In the genomic region with DNA sequence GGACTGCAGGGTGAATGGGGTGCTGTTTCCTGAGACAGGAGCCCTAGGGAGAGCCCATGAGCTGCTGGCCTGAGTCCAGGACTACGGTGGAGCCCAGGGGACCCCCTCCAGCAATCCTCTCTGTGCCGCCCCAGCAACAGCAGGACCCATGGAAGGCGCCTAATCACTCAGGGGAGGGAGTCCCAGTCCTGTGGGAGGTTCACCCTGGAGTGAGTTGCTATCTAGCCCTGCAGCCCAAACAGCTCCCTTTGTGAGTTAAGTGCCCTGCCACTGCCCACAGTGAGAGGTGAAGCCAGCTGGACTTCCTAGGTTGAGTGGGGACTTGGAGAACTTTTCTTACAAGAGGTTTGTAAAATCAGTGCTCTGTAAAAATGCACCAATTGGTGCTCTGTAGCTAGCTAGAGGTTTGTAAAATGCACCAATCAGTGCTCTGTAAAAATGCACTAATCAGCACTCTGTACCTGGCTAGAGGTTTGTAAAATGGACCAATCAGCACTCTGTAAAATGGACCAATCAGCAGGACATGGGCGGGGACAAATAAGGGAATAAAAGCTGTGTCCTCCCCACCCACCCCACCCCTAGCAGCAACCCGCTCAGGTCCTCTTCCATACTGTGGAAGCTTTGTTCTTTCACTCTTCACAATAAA, we compare ENCODE assay signal across 7 cellular contexts.
A peak's percentile ranks its signal among the peaks of the same experiment; 100 is the strongest.
DNase-seq lines count a peak whose midpoint lies in the region; ATAC-seq, FAIRE-seq and TF ChIP-seq lines count a peak whose summit lies in the region.
"Not testable (repeated sequence)": the region's sequence is repeated elsewhere in the genome, so short reads cannot be mapped to it uniquely, and the experiment has no call there.

No MANE protein-coding gene starts in this region.

- H3K9me3 Mint-ChIP-seq in neural progenitor cell: not testable (repeated sequence)

- H3K27me3 Mint-ChIP-seq in T-helper 17 cell: peaks cover 11% of the 10 kb centered on the region
- not testable (repeated sequence) for H3K27me3 Mint-ChIP-seq in neural progenitor cell (ENCODE audit: insufficient read depth, low read depth)

- not testable (repeated sequence) for H3K36me3 Mint-ChIP-seq in T-helper 17 cell (ENCODE audit: low read depth); neural progenitor cell

- H4K20me1 ChIP-seq in mammary epithelial cell (ENCODE audit: insufficient read depth, low read length); neural progenitor cell (ENCODE audit: low read depth): not testable (repeated sequence)

- not testable (repeated sequence) for H3K4me1 Mint-ChIP-seq in T-helper 17 cell
- peaks cover 16% of the 10 kb centered on the region for H3K4me1 Mint-ChIP-seq in neural progenitor cell

- CTCF ChIA-PET in mammary epithelial cell (lab: Charles Lee; ENCODE audit: low non-redundant PET): not testable (repeated sequence)

- H3K4me3 Mint-ChIP-seq in T-helper 17 cell: peak overlapping the region; percentile 41
- H3K4me3 Mint-ChIP-seq in neural progenitor cell: not testable (repeated sequence)

- H3K9me3 ChIP-seq in T-helper 17 cell (ENCODE audit: control insufficient read depth, low read length, poor library complexity, severe bottlenecking); mammary epithelial cell (replicated peaks; ENCODE audit: insufficient read depth, low read length); esophagus squamous epithelium; left ventricle myocardium inferior (replicated peaks); neural progenitor cell (ENCODE audit: low read depth): not testable (repeated sequence)

- H3K36me3 ChIP-seq in mammary epithelial cell (ENCODE audit: insufficient read depth, low read length); left ventricle myocardium inferior; neural progenitor cell: not testable (repeated sequence)
- H3K36me3 ChIP-seq in esophagus squamous epithelium: peaks cover 0 to 22% (median 0%) of the 10 kb centered on the region in 3 donors

- H2AFZ ChIP-seq in mammary epithelial cell (ENCODE audit: low read depth, low read length); neural progenitor cell (replicated peaks): not testable (repeated sequence)

- H3K4me1 ChIP-seq in mammary epithelial cell (ENCODE audit: insufficient read depth, low read length) (peaks cover 45% of the 10 kb centered on the region), esophagus squamous epithelium (peaks cover 28 to 66% (median 35%) of the 10 kb centered on the region in 3 donors), left ventricle myocardium inferior (peaks cover 26% of the 10 kb centered on the region), neural progenitor cell (peaks cover 19% of the 10 kb centered on the region)

- not testable (repeated sequence) for DNase-seq in HTR-8/SVneo (ENCODE audit: insufficient read length, low spot score); T-helper 17 cell; mammary epithelial cell; esophagus squamous epithelium (lab: John Stamatoyannopoulos, UW); left ventricle myocardium inferior; neural progenitor cell (ENCODE audit: low spot score)
- DNase-seq in NCI-H69 (lab: John Stamatoyannopoulos, UW): peak; percentile 51

- peak; percentile 40 for FAIRE-seq in HTR-8/SVneo (lab: Jason Lieb, UNC)

- not testable (repeated sequence) for H3K9ac ChIP-seq in mammary epithelial cell (ENCODE audit: insufficient read depth, low read length); neural progenitor cell

- not testable (repeated sequence) for H3F3A ChIP-seq in neural progenitor cell (ENCODE audit: low read depth)

- BruUV-seq in mammary epithelial cell (replicated peaks; lab: Mats Ljungman, UMichigan): not testable (repeated sequence)

- not testable (repeated sequence) for H3K27me3 ChIP-seq in mammary epithelial cell (ENCODE audit: insufficient read depth, low read length); esophagus squamous epithelium; left ventricle myocardium inferior (ENCODE audit: low read depth); neural progenitor cell

- H3K79me2 ChIP-seq in mammary epithelial cell (ENCODE audit: insufficient read depth, low read length); neural progenitor cell (ENCODE audit: low read depth): not testable (repeated sequence)

- ATAC-seq in T-helper 17 cell: not testable (repeated sequence)

- not testable (repeated sequence) for H3K4me3 ChIP-seq in mammary epithelial cell (replicated peaks in 1 of 3; ENCODE audit: insufficient read depth in 1 of 3, low read depth in 2 of 3, low read length in 3 of 3); neural progenitor cell
- H3K4me3 ChIP-seq in esophagus squamous epithelium (peak overlapping the region in 1 of 4 donors; percentile 7), left ventricle myocardium inferior (peak overlapping the region; percentile 32)

- WGBS in mammary epithelial cell (ENCODE audit: low coverage, missing lambda C conversion rate): 100% methylated on average over 2 of the region's 5 CpGs
- 63 to 90% methylated on average over 2 to 3 of the region's 5 CpGs for WGBS in esophagus squamous epithelium, 2 donors

- dilution Hi-C loops in mammary epithelial cell (cut with HindIII; ENCODE audit: low sequenced_read_pairs): loop anchor here (10.0 kb wide), 1 partner anchor 310 kb away; no protein-coding TSS in a partner anchor

- intact Hi-C loops in mammary epithelial cell (cut with micrococcal nuclease); esophagus squamous epithelium (cut with DNase I); left ventricle myocardium inferior (cut with micrococcal nuclease): not testable (repeated sequence)

- in situ Hi-C loops in mammary epithelial cell (cut with MboI; ENCODE audit: low sequenced_read_pairs in 2 of 2): loop anchor here (25.0 kb wide), 2 partner anchors 717 to 917 kb away; a partner anchor contains a TSS

- not testable (repeated sequence) for H3K27ac Mint-ChIP-seq in T-helper 17 cell
- peak overlapping the region; percentile 60 for H3K27ac Mint-ChIP-seq in neural progenitor cell

- TF ChIP-seq CTCF in mammary epithelial cell (conservative IDR thresholded peaks at IDR 0.05 in 1 of 2, IDR thresholded peaks at IDR 0.05 in 1 of 2; ENCODE audit: extremely low read depth in 1 of 2, insufficient read depth in 1 of 2, low read depth in 1 of 2, low read length in 2 of 2); esophagus squamous epithelium (IDR thresholded peaks at IDR 0.05); left ventricle myocardium inferior (IDR thresholded peaks at IDR 0.05; ENCODE audit: borderline replicate concordance); neural progenitor cell (IDR thresholded peaks at IDR 0.05): not testable (repeated sequence)

- not testable (repeated sequence) for TF ChIP-seq POLR2A in esophagus squamous epithelium (IDR thresholded peaks at IDR 0.05)

- peak overlapping the region; percentile 14 for H3K4me2 ChIP-seq in mammary epithelial cell (ENCODE audit: insufficient read depth, low read depth, low read length)
- H3K4me2 ChIP-seq in neural progenitor cell: not testable (repeated sequence)

- not testable (repeated sequence) for H3K27ac ChIP-seq in mammary epithelial cell (ENCODE audit: insufficient read depth, low read depth, low read length); neural progenitor cell
- H3K27ac ChIP-seq in esophagus squamous epithelium: peak overlapping the region; percentile 10 to 74 (median 50)
- H3K27ac ChIP-seq in left ventricle myocardium inferior (replicated peaks): peak overlapping the region; percentile 66
